In the genomic region with DNA sequence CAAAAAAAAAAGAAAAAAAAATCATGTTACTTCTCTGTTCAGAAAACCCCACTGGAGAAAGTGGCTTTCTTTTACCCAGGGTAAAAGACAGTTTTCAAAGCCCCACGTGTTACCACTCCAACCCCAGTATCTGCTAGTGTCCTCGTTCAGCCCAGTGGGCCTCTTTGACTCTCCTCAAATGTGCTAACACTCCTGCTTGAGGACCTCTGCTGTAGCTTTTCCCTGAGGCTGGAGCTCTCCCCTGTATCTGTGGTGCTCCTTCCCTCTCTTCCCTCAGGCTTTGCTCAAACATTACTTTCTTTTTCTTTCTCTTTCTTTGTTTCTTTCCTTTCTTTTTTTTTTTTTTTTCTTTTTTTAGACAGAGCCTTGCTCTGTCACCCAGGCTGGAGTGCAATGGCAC, we compare ENCODE assay signal across 31 cellular contexts.
"Had no signal": no experiment of that assay in that cellular context is flagged by ENCODE, and none has a peak within 500 bp of the region (broad histone marks: within the 10 kb centered on the region; RNA-seq: fewer than 3 reads in every experiment).

No MANE protein-coding gene starts in this region.

- H3K9me3 Mint-ChIP-seq: activated CD4-positive, alpha-beta memory T cell treated with anti-CD3 and anti-CD28 coated beads for 36 hours; activated CD4-positive, alpha-beta T cell treated with anti-CD3 and anti-CD28 coated beads, Interleukin-2, amount 10 ng/mL, durations not matched to agents 24 days and 14 days; activated T-helper 1 cell treated with anti-CD3 and anti-CD28 coated beads, Interleukin-12 subunit alpha, Interleukin-12 subunit beta, Interleukin-2, Interleukin-4 antibody, amounts not matched to agents 30 ng/mL and 10 ng/mL and 1 ng/mL, durations not matched to agents 14 hours and 24 hours and 36 hours; activated T-helper 2 cell treated with anti-CD3 and anti-CD28 coated beads, Interferon-gamma antibody, Interleukin-2, Interleukin-4, amounts not matched to agents 10 μg/mL and 5 μg/mL and 100 μg/mL, durations not matched to agents 14 hours and 24 hours and 36 hours; central memory CD8-positive, alpha-beta T cell; dendritic cell treated with granulocyte-macrophage colony-stimulating factor and Interleukin-4, amounts not matched to agents 40 ng/mL and 50 ng/mL, for 4 days; endodermal cell; T-cell had no signal

- H3K9me3 ChIP-seq: esophagus muscularis mucosa, gastroesophageal sphincter, heart right ventricle had no signal

- H3K27ac Mint-ChIP-seq: activated CD4-positive, alpha-beta memory T cell treated with anti-CD3 and anti-CD28 coated beads for 36 hours; activated CD4-positive, alpha-beta T cell treated with anti-CD3 and anti-CD28 coated beads for 36 hours; activated CD4-positive, alpha-beta T cell treated with anti-CD3 and anti-CD28 coated beads, Interleukin-2, amount 10 ng/mL, durations not matched to agents 24 days and 14 days; activated CD8-positive, alpha-beta memory T cell treated with anti-CD3 and anti-CD28 coated beads, Interleukin-2, amount 10 ng/mL, durations not matched to agents 7 days and 5 days; activated CD8-positive, alpha-beta T cell treated with anti-CD3 and anti-CD28 coated beads, Interleukin-2, amount 10 ng/mL, durations not matched to agents 7 days and 5 days; activated naive CD8-positive, alpha-beta T cell; activated T-helper 1 cell treated with anti-CD3 and anti-CD28 coated beads, Interleukin-12 subunit alpha, Interleukin-12 subunit beta, Interleukin-2, Interleukin-4 antibody, amounts not matched to agents 30 ng/mL and 10 ng/mL and 1 ng/mL, durations not matched to agents 14 hours and 24 hours and 36 hours; activated T-helper 2 cell treated with anti-CD3 and anti-CD28 coated beads, Interferon-gamma antibody, Interleukin-2, Interleukin-4, amounts not matched to agents 10 μg/mL and 5 μg/mL and 100 μg/mL, durations not matched to agents 14 hours and 24 hours and 36 hours; dendritic cell treated with granulocyte-macrophage colony-stimulating factor and Interleukin-4, amounts not matched to agents 40 ng/mL and 50 ng/mL, for 4 days; endodermal cell; T-cell had no signal

- H3K4me1 ChIP-seq: esophagus muscularis mucosa, gastroesophageal sphincter, heart right ventricle had no signal

- H3K4me3 ChIP-seq: coronary artery, dorsolateral prefrontal cortex, esophagus muscularis mucosa, gastroesophageal sphincter, heart right ventricle had no signal

- ATAC-seq: activated CD4-positive, alpha-beta T cell treated with anti-CD3 and anti-CD28 coated beads for 36 hours; activated CD8-positive, alpha-beta memory T cell treated with anti-CD3 and anti-CD28 coated beads, Interleukin-2, amount 10 ng/mL, durations not matched to agents 7 days and 5 days; activated CD8-positive, alpha-beta T cell treated with anti-CD3 and anti-CD28 coated beads, Interleukin-2, amount 10 ng/mL, durations not matched to agents 7 days and 5 days; foreskin keratinocyte; gastroesophageal sphincter; heart right ventricle; T-cell had no signal

- H3K4me3 Mint-ChIP-seq: activated CD4-positive, alpha-beta memory T cell treated with anti-CD3 and anti-CD28 coated beads for 36 hours; activated CD4-positive, alpha-beta T cell treated with anti-CD3 and anti-CD28 coated beads for 36 hours; activated CD4-positive, alpha-beta T cell treated with anti-CD3 and anti-CD28 coated beads, Interleukin-2, amount 10 ng/mL, durations not matched to agents 24 days and 14 days; activated CD8-positive, alpha-beta memory T cell treated with anti-CD3 and anti-CD28 coated beads, Interleukin-2, amount 10 ng/mL, durations not matched to agents 7 days and 5 days; activated CD8-positive, alpha-beta T cell treated with anti-CD3 and anti-CD28 coated beads, Interleukin-2, amount 10 ng/mL, durations not matched to agents 7 days and 5 days; activated naive CD8-positive, alpha-beta T cell; activated T-helper 1 cell treated with anti-CD3 and anti-CD28 coated beads, Interleukin-12 subunit alpha, Interleukin-12 subunit beta, Interleukin-2, Interleukin-4 antibody, amounts not matched to agents 30 ng/mL and 10 ng/mL and 1 ng/mL, durations not matched to agents 14 hours and 24 hours and 36 hours; central memory CD8-positive, alpha-beta T cell; dendritic cell treated with granulocyte-macrophage colony-stimulating factor and Interleukin-4, amounts not matched to agents 40 ng/mL and 50 ng/mL, for 4 days; endodermal cell; T-cell had no signal

- H3K27ac ChIP-seq: brain microvascular endothelial cell, coronary artery, dorsolateral prefrontal cortex, esophagus muscularis mucosa, gastroesophageal sphincter, heart right ventricle had no signal

- H3K27me3 ChIP-seq: brain microvascular endothelial cell, dorsolateral prefrontal cortex, esophagus muscularis mucosa, foreskin keratinocyte, gastroesophageal sphincter, heart right ventricle had no signal

- H3K27me3 Mint-ChIP-seq: activated CD4-positive, alpha-beta memory T cell treated with anti-CD3 and anti-CD28 coated beads for 36 hours; activated CD4-positive, alpha-beta T cell treated with anti-CD3 and anti-CD28 coated beads for 36 hours; activated CD4-positive, alpha-beta T cell treated with anti-CD3 and anti-CD28 coated beads, Interleukin-2, amount 10 ng/mL, durations not matched to agents 24 days and 14 days; activated CD8-positive, alpha-beta memory T cell treated with anti-CD3 and anti-CD28 coated beads, Interleukin-2, amount 10 ng/mL, durations not matched to agents 7 days and 5 days; activated naive CD8-positive, alpha-beta T cell; central memory CD8-positive, alpha-beta T cell; dendritic cell treated with granulocyte-macrophage colony-stimulating factor and Interleukin-4, amounts not matched to agents 40 ng/mL and 50 ng/mL, for 4 days; T-cell had no signal

- DNase-seq: activated CD4-positive, alpha-beta memory T cell treated with anti-CD3 and anti-CD28 coated beads for 36 hours; activated CD4-positive, alpha-beta T cell treated with anti-CD3 and anti-CD28 coated beads for 36 hours; activated CD4-positive, alpha-beta T cell treated with anti-CD3 and anti-CD28 coated beads, Interleukin-2, amount 10 ng/mL, durations not matched to agents 24 days and 14 days; activated CD4-positive, CD25-positive, alpha-beta regulatory T cell; activated CD4-positive, CD25-positive, alpha-beta regulatory T cell treated with anti-CD3 and anti-CD28 coated beads, Interleukin-2, amount 50 U/mL, for 72 hours; activated CD8-positive, alpha-beta memory T cell treated with anti-CD3 and anti-CD28 coated beads, Interleukin-2, amount 10 ng/mL, durations not matched to agents 7 days and 5 days; activated CD8-positive, alpha-beta memory T cell treated with anti-CD3 and anti-CD28 coated beads, Interleukin-2, amount 50 U/mL, for 4 hours; activated CD8-positive, alpha-beta T cell treated with anti-CD3 and anti-CD28 coated beads, Interleukin-2, amount 10 ng/mL, durations not matched to agents 7 days and 5 days; activated effector memory CD4-positive, alpha-beta T cell treated with anti-CD3 and anti-CD28 coated beads, Interleukin-2, amount 50 U/mL, for 16 hours; activated naive CD4-positive, alpha-beta T cell treated with anti-CD3 and anti-CD28 coated beads, Interleukin-2, amount 50 U/mL, for 16 hours; activated T-cell treated with anti-CD3 and anti-CD28 coated beads, Interleukin-2, amount 50 U/mL, for 1 hour; activated T-cell treated with anti-CD3 and anti-CD28 coated beads, Interleukin-2, amount 50 U/mL, for 48 hours; amniotic stem cell; anterior cingulate cortex; brain microvascular endothelial cell; dorsolateral prefrontal cortex; effector memory CD4-positive, alpha-beta T cell; endodermal cell; erythroblast; foreskin keratinocyte; heart right ventricle; T-cell; T-helper 2 cell had no signal

- H3K4me1 Mint-ChIP-seq: activated CD4-positive, alpha-beta T cell treated with anti-CD3 and anti-CD28 coated beads for 36 hours; activated CD4-positive, alpha-beta T cell treated with anti-CD3 and anti-CD28 coated beads, Interleukin-2, amount 10 ng/mL, durations not matched to agents 24 days and 14 days; activated CD8-positive, alpha-beta memory T cell treated with anti-CD3 and anti-CD28 coated beads, Interleukin-2, amount 10 ng/mL, durations not matched to agents 7 days and 5 days; central memory CD8-positive, alpha-beta T cell; endodermal cell; T-cell had no signal
